Comparison of ENCODE assay signal across 1 cellular context in genomic region chr11:130476200-130476921, GRCh38.
TF ChIP-seq lines count a peak whose summit lies in the region.

No MANE protein-coding gene starts in this region.

TF ChIP-seq in SK-N-SH, 30 proteins besides CTCF, POLR2A, EP300 and RAD21 (continued from another document):
- TF ChIP-seq USF1 (IDR thresholded peaks at IDR 0.05; ENCODE audit: borderline replicate concordance, low read depth) = no peak
- no peak for TF ChIP-seq FOXJ3 (CRISPR knock-in tag; IDR thresholded peaks at IDR 0.05)
- no peak for TF ChIP-seq FOSL2 (IDR thresholded peaks at IDR 0.05; ENCODE audit: borderline replicate concordance, low read depth)
